In genomic region chr5:138701678-138702077, GRCh38 we compare ENCODE assay signal across 32 cellular contexts.
"Had no signal": no experiment of that assay in that cellular context is flagged by ENCODE, and none has a peak within 500 bp of the region (broad histone marks: within the 10 kb centered on the region; RNA-seq: fewer than 3 reads in every experiment).

No MANE protein-coding gene starts in this region.

- H3K27me3 ChIP-seq: brain microvascular endothelial cell had no signal

- H3K27ac Mint-ChIP-seq: activated B cell treated with CpG ODN at 0.5 μM for 24 hours; activated CD4-positive, alpha-beta memory T cell treated with anti-CD3 and anti-CD28 coated beads, Interleukin-2, amount 10 ng/mL, durations not matched to agents 7 days and 5 days; activated CD8-positive, alpha-beta memory T cell treated with anti-CD3 and anti-CD28 coated beads, Interleukin-2, amount 10 ng/mL, durations not matched to agents 7 days and 5 days; activated naive CD4-positive, alpha-beta T cell treated with anti-CD3 and anti-CD28 coated beads, Interleukin-2, amount 10 ng/mL, durations not matched to agents 7 days and 5 days; activated naive CD8-positive, alpha-beta T cell; activated naive CD8-positive, alpha-beta T cell treated with anti-CD3 and anti-CD28 coated beads, Interleukin-2, amount 50 U/mL, for 24 hours had no signal

- H3K4me3 Mint-ChIP-seq: activated B cell treated with CpG ODN at 0.5 μM for 24 hours; activated CD4-positive, alpha-beta memory T cell treated with anti-CD3 and anti-CD28 coated beads, Interleukin-2, amount 10 ng/mL, durations not matched to agents 7 days and 5 days; activated CD8-positive, alpha-beta memory T cell treated with anti-CD3 and anti-CD28 coated beads, Interleukin-2, amount 10 ng/mL, durations not matched to agents 7 days and 5 days; activated naive CD4-positive, alpha-beta T cell treated with anti-CD3 and anti-CD28 coated beads, Interleukin-2, amount 10 ng/mL, durations not matched to agents 7 days and 5 days; activated naive CD8-positive, alpha-beta T cell; activated naive CD8-positive, alpha-beta T cell treated with anti-CD3 and anti-CD28 coated beads, Interleukin-2, amount 50 U/mL, for 24 hours had no signal

- H3K4me1 Mint-ChIP-seq: activated B cell treated with CpG ODN at 0.5 μM for 24 hours; activated CD4-positive, alpha-beta memory T cell treated with anti-CD3 and anti-CD28 coated beads, Interleukin-2, amount 10 ng/mL, durations not matched to agents 7 days and 5 days; activated CD8-positive, alpha-beta memory T cell treated with anti-CD3 and anti-CD28 coated beads, Interleukin-2, amount 10 ng/mL, durations not matched to agents 7 days and 5 days; activated naive CD4-positive, alpha-beta T cell treated with anti-CD3 and anti-CD28 coated beads, Interleukin-2, amount 10 ng/mL, durations not matched to agents 7 days and 5 days; activated naive CD8-positive, alpha-beta T cell treated with anti-CD3 and anti-CD28 coated beads, Interleukin-2, amount 50 U/mL, for 24 hours had no signal

- DNase-seq: activated B cell treated with CpG ODN at 0.5 μM for 24 hours; activated CD4-positive, alpha-beta memory T cell treated with anti-CD3 and anti-CD28 coated beads, Interleukin-2, amount 10 ng/mL, durations not matched to agents 7 days and 5 days; activated CD4-positive, alpha-beta T cell treated with anti-CD3 and anti-CD28 coated beads for 48 hours; activated CD4-positive, CD25-positive, alpha-beta regulatory T cell treated with anti-CD3 and anti-CD28 coated beads, Interleukin-2, amount 50 U/mL, for 72 hours; activated CD8-positive, alpha-beta memory T cell treated with anti-CD3 and anti-CD28 coated beads for 24 hours; activated CD8-positive, alpha-beta memory T cell treated with anti-CD3 and anti-CD28 coated beads, Interleukin-2, amount 10 ng/mL, durations not matched to agents 7 days and 5 days; activated CD8-positive, alpha-beta memory T cell treated with anti-CD3 and anti-CD28 coated beads, Interleukin-2, amount 50 U/mL, for 48 hours; activated effector memory CD4-positive, alpha-beta T cell treated with Interleukin-2 at 50 U/mL for 16 hours; activated naive CD4-positive, alpha-beta T cell treated with anti-CD3 and anti-CD28 coated beads, Interleukin-2, amount 10 ng/mL, durations not matched to agents 7 days and 5 days; activated naive CD8-positive, alpha-beta T cell treated with anti-CD3 and anti-CD28 coated beads, Interleukin-2, amount 50 U/mL, for 24 hours; activated T-cell treated with anti-CD3 and anti-CD28 coated beads, Interleukin-2, amount 50 U/mL, for 48 hours; amniotic stem cell; aorta; brain microvascular endothelial cell; central memory CD4-positive, alpha-beta T cell; Karpas-422; NCI-H1092; NCI-H1436 treated with DMSO at 0.1 percent for 48 hours; NCI-H187; NCI-H2029 treated with DMSO at 0.1 percent for 48 hours; NCI-H2107; NCI-H2171; NCI-H510A; NCI-H748 treated with DMSO at 0.1 percent for 48 hours; NK-92 treated with Interleukin-12 subunit alpha and Interleukin-12 subunit beta, amount 100 ng/mL, for 24 hours; Right ventricle myocardium superior; SW 1271; T-helper 1 cell; T-helper 2 cell; T-helper 9 cell had no signal

- ATAC-seq: activated CD8-positive, alpha-beta memory T cell treated with anti-CD3 and anti-CD28 coated beads, Interleukin-2, amount 10 ng/mL, durations not matched to agents 7 days and 5 days; activated naive CD8-positive, alpha-beta T cell treated with anti-CD3 and anti-CD28 coated beads, Interleukin-2, amount 50 U/mL, for 24 hours had no signal

- H3K9me3 Mint-ChIP-seq: activated CD4-positive, alpha-beta memory T cell treated with anti-CD3 and anti-CD28 coated beads, Interleukin-2, amount 10 ng/mL, durations not matched to agents 7 days and 5 days; activated naive CD4-positive, alpha-beta T cell treated with anti-CD3 and anti-CD28 coated beads, Interleukin-2, amount 10 ng/mL, durations not matched to agents 7 days and 5 days; activated naive CD8-positive, alpha-beta T cell treated with anti-CD3 and anti-CD28 coated beads, Interleukin-2, amount 50 U/mL, for 24 hours had no signal

- H3K36me3 Mint-ChIP-seq: activated CD8-positive, alpha-beta memory T cell treated with anti-CD3 and anti-CD28 coated beads, Interleukin-2, amount 10 ng/mL, durations not matched to agents 7 days and 5 days; activated naive CD4-positive, alpha-beta T cell treated with anti-CD3 and anti-CD28 coated beads, Interleukin-2, amount 10 ng/mL, durations not matched to agents 7 days and 5 days had no signal

- H3K27ac ChIP-seq: brain microvascular endothelial cell, VCaP had no signal

- H3K36me3 ChIP-seq: brain microvascular endothelial cell had no signal
